Comparison of ENCODE assay signal across 28 cellular contexts in the genomic region with DNA sequence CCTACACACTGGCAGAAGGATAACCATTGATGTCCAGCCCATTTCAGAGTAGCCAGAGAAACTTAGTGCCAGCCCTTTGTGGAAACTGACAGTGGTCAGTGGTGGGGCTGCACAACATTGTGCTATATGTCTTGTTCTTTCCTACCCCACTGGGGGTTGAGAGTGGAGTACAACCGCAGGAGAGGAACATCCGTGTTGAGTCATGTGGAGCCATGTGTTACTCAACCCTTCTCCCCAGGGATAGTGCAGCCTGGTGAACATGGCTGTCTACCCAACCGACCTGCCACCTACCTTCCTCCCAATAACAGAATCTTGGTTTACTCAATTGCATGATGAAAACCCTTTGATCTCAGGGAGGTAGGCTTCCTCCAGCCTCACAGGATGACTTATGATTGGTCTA.
"Had no signal": no experiment of that assay in that cellular context is flagged by ENCODE, and none has a peak within 500 bp of the region (broad histone marks: within the 10 kb centered on the region; RNA-seq: fewer than 3 reads in every experiment).

No MANE protein-coding gene starts in this region.

- H3K27me3 ChIP-seq: ascending aorta had no signal

- H3K9me3 Mint-ChIP-seq: activated CD4-positive, alpha-beta T cell treated with anti-CD3 and anti-CD28 coated beads, Interleukin-2, amount 10 ng/mL, durations not matched to agents 7 days and 5 days; activated T-helper 17 cell treated with anti-CD3 and anti-CD28 coated beads, Interleukin-2, amount 50 U/mL, for 72 hours had no signal

- H3K36me3 ChIP-seq: ascending aorta had no signal

- H3K4me3 Mint-ChIP-seq: activated CD4-positive, alpha-beta T cell treated with anti-CD3 and anti-CD28 coated beads for 36 hours; activated CD4-positive, alpha-beta T cell treated with anti-CD3 and anti-CD28 coated beads, Interleukin-2, amount 10 ng/mL, durations not matched to agents 7 days and 5 days; activated CD8-positive, alpha-beta T cell treated with anti-CD3 and anti-CD28 coated beads, Interleukin-2, amount 10 ng/mL, durations not matched to agents 7 days and 5 days; activated naive CD8-positive, alpha-beta T cell treated with anti-CD3 and anti-CD28 coated beads for 36 hours; activated T-cell treated with anti-CD3 and anti-CD28 coated beads, Interleukin-2, amount 50 U/mL, for 24 hours; activated T-helper 17 cell treated with anti-CD3 and anti-CD28 coated beads, Interleukin-2, amount 50 U/mL, for 72 hours; WTC11 had no signal

- H3K9me3 ChIP-seq: ascending aorta had no signal

- H3K4me1 Mint-ChIP-seq: activated CD4-positive, alpha-beta T cell treated with anti-CD3 and anti-CD28 coated beads for 36 hours; activated CD4-positive, alpha-beta T cell treated with anti-CD3 and anti-CD28 coated beads, Interleukin-2, amount 10 ng/mL, durations not matched to agents 7 days and 5 days; activated naive CD8-positive, alpha-beta T cell treated with anti-CD3 and anti-CD28 coated beads for 36 hours; activated T-helper 17 cell treated with anti-CD3 and anti-CD28 coated beads, Interleukin-2, amount 50 U/mL, for 72 hours; WTC11 had no signal

- H3K27ac ChIP-seq: ascending aorta had no signal

- H3K4me1 ChIP-seq: ascending aorta had no signal

- H3K27ac Mint-ChIP-seq: activated CD4-positive, alpha-beta T cell treated with anti-CD3 and anti-CD28 coated beads for 36 hours; activated CD4-positive, alpha-beta T cell treated with anti-CD3 and anti-CD28 coated beads, Interleukin-2, amount 10 ng/mL, durations not matched to agents 7 days and 5 days; activated CD8-positive, alpha-beta T cell treated with anti-CD3 and anti-CD28 coated beads, Interleukin-2, amount 10 ng/mL, durations not matched to agents 7 days and 5 days; activated naive CD8-positive, alpha-beta T cell treated with anti-CD3 and anti-CD28 coated beads for 36 hours; activated T-cell treated with anti-CD3 and anti-CD28 coated beads, Interleukin-2, amount 50 U/mL, for 24 hours; activated T-helper 17 cell treated with anti-CD3 and anti-CD28 coated beads, Interleukin-2, amount 50 U/mL, for 72 hours; WTC11 had no signal

- H3K4me3 ChIP-seq: ascending aorta had no signal

- H3K36me3 Mint-ChIP-seq: activated naive CD8-positive, alpha-beta T cell treated with anti-CD3 and anti-CD28 coated beads for 36 hours had no signal

- H3K27me3 Mint-ChIP-seq: activated naive CD8-positive, alpha-beta T cell treated with anti-CD3 and anti-CD28 coated beads for 36 hours had no signal

- ATAC-seq: activated CD4-positive, alpha-beta T cell treated with anti-CD3 and anti-CD28 coated beads for 36 hours; activated CD4-positive, CD25-positive, alpha-beta regulatory T cell treated with anti-CD3 and anti-CD28 coated beads, Interleukin-2, amount 50 U/mL, for 24 hours; activated CD8-positive, alpha-beta T cell treated with anti-CD3 and anti-CD28 coated beads, Interleukin-2, amount 10 ng/mL, durations not matched to agents 7 days and 5 days; activated T-helper 17 cell treated with anti-CD3 and anti-CD28 coated beads, Interleukin-2, amount 50 U/mL, for 72 hours; WTC11 had no signal

- DNase-seq: activated CD4-positive, alpha-beta T cell treated with anti-CD3 and anti-CD28 coated beads for 36 hours; activated CD4-positive, alpha-beta T cell treated with anti-CD3 and anti-CD28 coated beads, Interleukin-2, amount 10 ng/mL, durations not matched to agents 7 days and 5 days; activated CD4-positive, alpha-beta T cell treated with anti-CD3 and anti-CD28 coated beads, Interleukin-2, amount 50 U/mL, for 48 hours; activated CD8-positive, alpha-beta T cell treated with anti-CD3 and anti-CD28 coated beads, Interleukin-2, amount 10 ng/mL, durations not matched to agents 7 days and 5 days; activated effector memory CD4-positive, alpha-beta T cell treated with anti-CD3 and anti-CD28 coated beads, Interleukin-2, amount 50 U/mL, for 16 hours; activated naive CD4-positive, alpha-beta T cell; activated naive CD4-positive, alpha-beta T cell treated with anti-CD3 and anti-CD28 coated beads, Interleukin-2, amount 50 U/mL, for 16 hours; activated naive CD8-positive, alpha-beta T cell treated with anti-CD3 and anti-CD28 coated beads for 36 hours; activated T-cell treated with anti-CD3 and anti-CD28 coated beads, Interleukin-2, amount 50 U/mL, for 24 hours; amygdala; Kasumi-1; KG1; MM.1S; NCI-H1092; NCI-H1436 treated with DMSO at 0.1 percent for 48 hours; NCI-H1694 treated with DMSO at 0.1 percent for 48 hours; NCI-H2029; NCI-H345; NCI-H524 treated with DMSO at 0.1 percent for 48 hours; OCI-M1; Right ventricle myocardium superior; SW 1271; T-helper 1 cell; T1000 had no signal
